10 cellular contexts compared by ENCODE assay signal in the genomic region with DNA sequence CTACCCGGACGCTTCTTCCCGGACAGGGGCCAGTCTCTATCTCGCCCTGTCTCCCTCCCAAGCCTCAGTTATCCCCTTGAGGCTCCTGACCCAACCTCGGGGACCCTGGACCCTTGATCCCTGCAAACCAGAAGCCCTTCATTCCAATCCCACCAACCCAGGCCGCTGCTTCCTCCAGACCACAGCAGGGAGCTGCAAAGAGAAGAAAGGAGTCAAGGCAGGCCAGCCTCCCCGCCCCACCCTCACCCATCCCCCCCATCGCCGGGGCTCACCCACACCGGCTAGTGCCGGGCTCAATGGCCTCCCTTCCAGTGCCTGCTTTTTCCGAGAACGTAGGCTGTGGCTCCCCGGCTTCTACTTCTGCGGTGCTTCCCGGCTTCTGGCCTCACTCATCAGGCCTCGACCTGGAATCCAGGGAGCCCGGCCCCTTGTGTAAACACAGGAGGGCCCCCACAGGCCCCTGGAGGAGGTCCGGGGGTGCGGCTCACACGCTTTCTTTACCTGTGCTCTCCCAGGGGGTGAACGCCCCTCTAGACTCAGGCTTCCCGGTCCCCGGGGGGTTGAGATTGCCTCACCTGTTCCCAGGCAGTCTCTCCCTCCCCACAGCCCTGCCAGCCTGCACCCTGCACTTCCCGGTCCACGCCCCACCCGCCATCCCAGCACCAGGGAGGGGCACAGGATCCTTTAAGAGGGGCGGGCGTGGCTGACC. TPM values are rescaled to one million over a fixed set of nuclear protein-coding genes. Genes with fewer than 3 reads are reported as not detected.
A peak's percentile ranks its signal among the peaks of the same experiment; 100 is the strongest.
DNase-seq lines count a peak whose midpoint lies in the region; ATAC-seq, FAIRE-seq and TF ChIP-seq lines count a peak whose summit lies in the region.
"Had no signal": no experiment of that assay in that cellular context is flagged by ENCODE, and none has a peak within 500 bp of the region (broad histone marks: within the 10 kb centered on the region; RNA-seq: fewer than 3 reads in every experiment).

A gene (minus strand): TSS at position 641 of the 709 bp plus-strand sequence. CDS start 1,704 bp downstream, outside the sequence.

- H3K9me1 ChIP-seq in K562 (ENCODE audit: control insufficient read depth, insufficient read depth, low read length) = peaks cover 11% of the 10 kb centered on the region

- no peak within 1 kb of the TSS for H3K27ac ChIP-seq in Karpas-422 (ENCODE audit: low read length)
- H3K27ac ChIP-seq in K562 (ENCODE audit: extremely low read depth, low read depth, low read length) = peak within 1 kb of the TSS; percentile 0; the same call in 2 of the 3 replicates
- H3K27ac ChIP-seq: tibial artery had no signal

- H3K4me1 ChIP-seq in Karpas-422 (ENCODE audit: low read length) (peaks cover 18% of the 10 kb centered on the region), K562 (replicated peaks in 1 of 2; ENCODE audit: control insufficient read depth in 2 of 2, insufficient read depth in 2 of 2, low read length in 2 of 2) (peaks cover 22 to 62% of the 10 kb centered on the region in 2 experiments; a peak in 4 of 5 replicates)

- FAIRE-seq in K562 (lab: Jason Lieb, UNC) = peak; percentile 49

- no peaks in the 10 kb centered on the region for H3K9me2 ChIP-seq in Karpas-422 (replicated peaks; ENCODE audit: insufficient read depth, low read length)

- CTCF ChIA-PET in K562 (lab: Yijun Ruan, JAX; ENCODE audit: low intra/inter-chr PET ratio) = no interaction called here

- peaks cover 37% of the 10 kb centered on the region for H3K36me3 ChIP-seq in Karpas-422 (ENCODE audit: insufficient read depth, low read length)
- H3K36me3 ChIP-seq in K562 (ENCODE audit: control insufficient read depth, insufficient read depth, low read length) = peaks cover 38% of the 10 kb centered on the region; the same call in 2 of the 3 replicates

- H3K9ac ChIP-seq in Karpas-422 (ENCODE audit: low read length) = no peak within 1 kb of the TSS
- H3K9ac ChIP-seq in K562 (ENCODE audit: insufficient read depth in 1 of 2, low read depth in 2 of 2, low read length in 2 of 2) = peak within 1 kb of the TSS in 1 of 2 experiments; percentile 94; a peak in 2 of 4 replicates

- H3K4me2 ChIP-seq in Karpas-422 (ENCODE audit: low read depth, low read length, poor library complexity, severe bottlenecking) (no peak within 1 kb of the TSS), K562 (ENCODE audit: insufficient read depth, low read length) (peak within 1 kb of the TSS; percentile 91; the same call in 1 of the 2 replicates)

- peaks cover 25% of the 10 kb centered on the region for H4K20me1 ChIP-seq in Karpas-422 (ENCODE audit: insufficient read depth, low read depth, low read length)
- peaks cover 37% of the 10 kb centered on the region for H4K20me1 ChIP-seq in K562 (replicated peaks; ENCODE audit: control insufficient read depth, insufficient read depth, low read length)

- no TSS peak for BruUV-seq in K562 (replicated peaks; lab: Mats Ljungman, UMichigan)

- WGBS in K562 (ENCODE audit: insufficient coverage, low coverage, missing lambda C conversion rate) = 23% methylated on average over 23 of the region's 29 CpGs

- no peak for TF ChIP-seq RAD21 in K562 (CRISPR knock-in tag; conservative IDR thresholded peaks at IDR 0.05 in 1 of 2, IDR thresholded peaks at IDR 0.05 in 1 of 2)

- no peaks in the 10 kb centered on the region for H3K9me3 ChIP-seq in Karpas-422 (ENCODE audit: low read length)
- H3K9me3 ChIP-seq in K562 (replicated peaks; ENCODE audit: control insufficient read depth, insufficient read depth, low read depth, low read length) = no peaks in the 10 kb centered on the region
- H3K9me3 ChIP-seq: HAP-1, tibial artery had no signal

- in situ Hi-C loops in K562 (cut with MboI) = no loop called here

- intact Hi-C loops in K562 (cut with micrococcal nuclease) = no loop called here
- intact Hi-C loops in left ventricle myocardium superior (cut with micrococcal nuclease) = no loop called here

- peaks cover 22% of the 10 kb centered on the region for H3K36me3 Mint-ChIP-seq in neural crest cell (ENCODE audit: low read depth)

- TF ChIP-seq EP300 in K562 (IDR thresholded peaks at IDR 0.05; ENCODE audit: low read length) = no peak

- H3K4me3 Mint-ChIP-seq in neural crest cell = peak within 1 kb of the TSS; percentile 96

- POLR2A ChIA-PET in K562 (lab: Yijun Ruan, JAX) = interaction anchor here (0.6 to 1.4 kb wide), 6 partner anchors 9 to 281 kb away, joined by 3 to 4 read pairs (median 3); no protein-coding TSS in a partner anchor

- H3K9me3 Mint-ChIP-seq in neural crest cell = no peaks in the 10 kb centered on the region

- TF ChIP-seq POLR2A in K562 (conservative IDR thresholded peaks at IDR 0.05) = peak; percentile 86

- H3K27me3 ChIP-seq in Karpas-422 (ENCODE audit: low read length) = no peaks in the 10 kb centered on the region
- no peaks in the 10 kb centered on the region for H3K27me3 ChIP-seq in K562 (ENCODE audit: control insufficient read depth in 2 of 2, insufficient read depth in 2 of 2, low read length in 2 of 2)
- H3K27me3 ChIP-seq: tibial artery had no signal

- H2AFZ ChIP-seq in Karpas-422 (ENCODE audit: low read length) (no peak within 1 kb of the TSS), K562 (ENCODE audit: low read depth, low read length) (no peak within 1 kb of the TSS)

- peak; percentile 78 for DNase-seq in ELF-1 (ENCODE audit: low read depth, low spot score)
- DNase-seq in Karpas-422 = peak; percentile 70
- DNase-seq in K562 (ENCODE audit: extremely low read depth in 1 of 4, low spot score in 3 of 4) = peak; percentile 61 to 79 (median 68)
- no peak for DNase-seq in neural crest cell (ENCODE audit: low read depth, low spot score)
- no peak for DNase-seq in hypothalamus (lab: John Stamatoyannopoulos, UW)
- no peak for DNase-seq in left ventricle myocardium superior
- DNase-seq in SKM-1 treated with dmso at 0.1 percent for 144 hours (lab: John Stamatoyannopoulos, UW; ENCODE audit: unreplicated experiment) = no peak

- H3K27me3 Mint-ChIP-seq in neural crest cell (ENCODE audit: low read depth) = peaks cover 14% of the 10 kb centered on the region

- H3K27ac Mint-ChIP-seq in neural crest cell (ENCODE audit: unreplicated experiment) = peak within 1 kb of the TSS; percentile 2

- ATAC-seq in K562 (peak; percentile 52), left ventricle myocardium superior (no peak), GM21825 (IDR thresholded peaks at IDR 0.05; ENCODE audit: unreplicated experiment) (no peak)

- peaks cover 45% of the 10 kb centered on the region for H3K4me1 Mint-ChIP-seq in neural crest cell

- TF ChIP-seq CTCF in K562 (IDR thresholded peaks at IDR 0.05 in 2 of 3, conservative IDR thresholded peaks at IDR 0.05 in 1 of 3; ENCODE audit: insufficient read depth in 2 of 3, low read depth in 1 of 3, low read length in 3 of 3) (no peak), neural crest cell (conservative IDR thresholded peaks at IDR 0.05) (no peak)

- H3K79me2 ChIP-seq in Karpas-422 (ENCODE audit: low read length) (peaks cover 27% of the 10 kb centered on the region), K562 (ENCODE audit: control insufficient read depth, insufficient read depth, low read length) (peaks cover 36% of the 10 kb centered on the region)

- H3K4me3 ChIP-seq in Karpas-422 (ENCODE audit: low read length) (no peak within 1 kb of the TSS), K562 (no peak within 1 kb of the TSS; the same call in 1 of the 2 replicates)
- H3K4me3 ChIP-seq: HAP-1, tibial artery had no signal

TF ChIP-seq in K562, 482 proteins besides CTCF, POLR2A, EP300 and RAD21 (continues in another document):
- TF ChIP-seq HMG20B (CRISPR knock-in tag; IDR thresholded peaks at IDR 0.05) (no peak), TAF15 (IDR thresholded peaks at IDR 0.05; ENCODE audit: low read depth, low read length) (0 out of 2 replicates have a peak, but pooled peaks have one; percentile 20), ILF3 (IDR thresholded peaks at IDR 0.05; ENCODE audit: borderline replicate concordance) (0 out of 2 replicates have a peak, but pooled peaks have one; percentile 94), ZSCAN32 (CRISPR knock-in tag; IDR thresholded peaks at IDR 0.05) (no peak), CHCHD3 (CRISPR knock-in tag; IDR thresholded peaks at IDR 0.05) (0 out of 2 replicates have a peak, but pooled peaks have one; percentile 13), NCOR1 (IDR thresholded peaks at IDR 0.05) (peak; percentile 57)
- TF ChIP-seq, protein P1, sequence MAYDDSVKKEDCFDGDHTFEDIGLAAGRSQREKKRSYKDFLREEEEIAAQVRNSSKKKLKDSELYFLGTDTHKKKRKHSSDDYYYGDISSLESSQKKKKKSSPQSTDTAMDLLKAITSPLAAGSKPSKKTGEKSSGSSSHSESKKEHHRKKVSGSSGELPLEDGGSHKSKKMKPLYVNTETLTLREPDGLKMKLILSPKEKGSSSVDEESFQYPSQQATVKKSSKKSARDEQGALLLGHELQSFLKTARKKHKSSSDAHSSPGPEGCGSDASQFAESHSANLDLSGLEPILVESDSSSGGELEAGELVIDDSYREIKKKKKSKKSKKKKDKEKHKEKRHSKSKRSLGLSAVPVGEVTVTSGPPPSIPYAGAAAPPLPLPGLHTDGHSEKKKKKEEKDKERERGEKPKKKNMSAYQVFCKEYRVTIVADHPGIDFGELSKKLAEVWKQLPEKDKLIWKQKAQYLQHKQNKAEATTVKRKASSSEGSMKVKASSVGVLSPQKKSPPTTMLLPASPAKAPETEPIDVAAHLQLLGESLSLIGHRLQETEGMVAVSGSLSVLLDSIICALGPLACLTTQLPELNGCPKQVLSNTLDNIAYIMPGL (CRISPR knock-in tag; IDR thresholded peaks at IDR 0.05) = peak; percentile 7; the same call in 1 of the 2 replicates

RNA-seq across cellular contexts. Expression of the gene that starts here (rescaled TPM):
- 1.0 and 1.2 TPM in 2 replicates for total RNA-seq in Karpas-422 (2014; rRNA removed; shearing (Covaris generic); ENCODE audit: low replicate concordance)
- 1.9 and 6.0 TPM in 2 replicates for total RNA-seq in K562 (2011; cell fraction: chromatin; rRNA removed; ENCODE audit: low replicate concordance)
- 3.4 and 7.2 TPM in 2 replicates for total RNA-seq in K562 (2011; cell fraction: nucleolus; rRNA removed)
- total RNA-seq in K562 (2011; cell fraction: nucleoplasm; rRNA removed) = 6.5 and 9.6 TPM in 2 replicates
- total RNA-seq in K562 (2014; rRNA removed) = 0.82 TPM in 1 of 2 replicates, not detected in the other
- total RNA-seq in K562 (2014; rRNA removed; fragmentation: Illumina TruSeq; extraction: Trizol) = 0.29 TPM in 1 of 2 replicates, not detected in the other
- 0.45 and 0.87 TPM in 2 replicates for total RNA-seq in K562 (2015; rRNA removed; fragmentation: Illumina TruSeq; extraction: Trizol)
- total RNA-seq in K562 (2021) = 0.71 and 1.3 TPM in 2 replicates
- polyA plus RNA-seq in K562 (2011; rRNA removed) = 0.15 TPM in 2 replicates
- polyA plus RNA-seq in K562 (2011; cell fraction: cytosol; rRNA removed) = 0.04 TPM in 1 of 2 replicates, not detected in the other
- 0.18 and 1.2 TPM in 2 replicates for polyA plus RNA-seq in K562 (2011; cell fraction: nucleus; rRNA removed)
- 0.13 and 0.14 TPM in 2 replicates for polyA plus RNA-seq in K562 (2012)
- polyA plus RNA-seq in K562 (2014; fragmentation: Illumina TruSeq; extraction: Trizol) = not detected in 2 replicates
- polyA plus RNA-seq in K562 (2014; fragmentation: Nextera tagmentation; extraction: Ambion mirVana) = not detected
- polyA plus RNA-seq in K562 (2014; rRNA removed) = 0.04 and 0.19 TPM in 2 replicates
- polyA minus RNA-seq in K562 (2011; rRNA and poly(A)+ RNA removed) = not detected in 2 replicates
- not detected in 2 replicates for polyA minus RNA-seq in K562 (2011; cell fraction: cytosol; rRNA and poly(A)+ RNA removed)
- polyA minus RNA-seq in K562 (2011; cell fraction: nucleus; rRNA and poly(A)+ RNA removed) = 2.4 and 4.2 TPM in 2 replicates
- 5.9 and 6.1 TPM in 2 replicates for total RNA-seq in neural crest cell
- total RNA-seq in left ventricle myocardium superior = not detected

Comparison
In these comparisons a context has a peak if more than half of its experiments do, and no peak if none do; other contexts are left out.
1. DNase-seq: peak in ELF-1 (single experiment), Karpas-422 (single experiment) and K562 (4 of 4); none in neural crest cell (single experiment), hypothalamus (0 of 51), left ventricle myocardium superior (single experiment) and SKM-1 treated with dmso at 0.1 percent for 144 hours (single experiment).